In genomic region chrX:129577473-129577872, GRCh38 we compare ENCODE assay signal across 11 cellular contexts. TPM values are rescaled to one million over a fixed set of nuclear protein-coding genes. Genes with fewer than 3 reads are reported as not detected.
DNase-seq lines count a peak whose midpoint lies in the region; ATAC-seq and TF ChIP-seq lines count a peak whose summit lies in the region.
"Had no signal": no experiment of that assay in that cellular context is flagged by ENCODE, and none has a peak within 500 bp of the region (broad histone marks: within the 10 kb centered on the region; RNA-seq: fewer than 3 reads in every experiment).

No MANE protein-coding gene starts in this region.

- no peak overlapping the region for H3K4me3 ChIP-seq in fibroblast of villous mesenchyme (ENCODE audit: low read depth, low read length)

- no peak for TF ChIP-seq CTCF in fibroblast of villous mesenchyme (IDR thresholded peaks at IDR 0.05; ENCODE audit: insufficient read depth, low read depth, low read length)

- no peak for ATAC-seq in HG03045 (IDR thresholded peaks at IDR 0.05; ENCODE audit: unreplicated experiment)
- ATAC-seq: T-helper 17 cell had no signal

- DNase-seq in Daoy (ENCODE audit: low read depth) (peak; percentile 45), SK-N-DZ (ENCODE audit: low spot score) (peak; percentile 1), fibroblast of villous mesenchyme (ENCODE audit: low read depth) (peak; percentile 77), pulmonary artery endothelial cell (ENCODE audit: low read depth, low spot score) (peak; percentile 58), NOMO-1 treated with dmso at 0.1 percent for 144 hours (lab: John Stamatoyannopoulos, UW; ENCODE audit: unreplicated experiment) (no peak)
- DNase-seq in activated naive CD4-positive, alpha-beta T cell treated with Interleukin-2 at 50 U/mL for 16 hours: no peak
- DNase-seq in activated T-cell treated with anti-CD3 and anti-CD28 coated beads, Interleukin-2, amount 50 U/mL, for 1 hour: no peak
- DNase-seq: activated T-cell treated with anti-CD3 and anti-CD28 coated beads, Interleukin-2, amount 50 U/mL, for 48 hours; endodermal cell; T-helper 17 cell had no signal

RNA-seq across cellular contexts. Expression of gene OCRL, which starts 37.4 kb away (rescaled TPM):
- total RNA-seq in Daoy (2014; rRNA removed; shearing (Covaris generic)): 5.6 and 8.9 TPM in 2 replicates
- 13.8 and 18.2 TPM in 2 replicates for polyA plus RNA-seq in SK-N-DZ (2014; cell fraction: cytosol; rRNA removed)
- 21.5 and 33.3 TPM in 2 replicates for polyA plus RNA-seq in SK-N-DZ (2014; cell fraction: nucleus; rRNA removed)
- 17.7 and 24.6 TPM in 2 replicates for total RNA-seq in fibroblast of villous mesenchyme
- 14.6 and 16.3 TPM in 2 replicates for total RNA-seq in pulmonary artery endothelial cell

RNA-seq across cellular contexts. Expression of gene SMARCA1, which starts 54.2 kb away (rescaled TPM):
- total RNA-seq in Daoy (2014; rRNA removed; shearing (Covaris generic)): 25.1 and 26.6 TPM in 2 replicates
- polyA plus RNA-seq in SK-N-DZ (2014; cell fraction: cytosol; rRNA removed): 37.1 and 40.3 TPM in 2 replicates
- 24.0 and 26.3 TPM in 2 replicates for polyA plus RNA-seq in SK-N-DZ (2014; cell fraction: nucleus; rRNA removed)
- 64.7 and 93.3 TPM in 2 replicates for total RNA-seq in fibroblast of villous mesenchyme
- total RNA-seq in pulmonary artery endothelial cell: 31.5 and 31.9 TPM in 2 replicates

Comparison
In these comparisons a context has a peak if more than half of its experiments do, and no peak if none do; other contexts are left out.
1. DNase-seq: peak in Daoy (single experiment), SK-N-DZ (single experiment), fibroblast of villous mesenchyme (single experiment) and pulmonary artery endothelial cell (single experiment); none in activated naive CD4-positive, alpha-beta T cell treated with Interleukin-2 at 50 U/mL for 16 hours (single experiment), activated T-cell treated with anti-CD3 and anti-CD28 coated beads, Interleukin-2, amount 50 U/mL, for 1 hour (single experiment) and NOMO-1 treated with dmso at 0.1 percent for 144 hours (single experiment).